20 cellular contexts compared by ENCODE assay signal in genomic region chrX:53794181-53794580, GRCh38.
"Had no signal": no experiment of that assay in that cellular context is flagged by ENCODE, and none has a peak within 500 bp of the region (broad histone marks: within the 10 kb centered on the region; RNA-seq: fewer than 3 reads in every experiment).

No MANE protein-coding gene starts in this region.

- H3K27ac Mint-ChIP-seq: type B pancreatic cell had no signal

- H3K4me3 Mint-ChIP-seq: immature natural killer cell, naive B cell, type B pancreatic cell had no signal

- ATAC-seq: gastrocnemius medialis, psoas muscle had no signal

- H3K27ac ChIP-seq: epithelial cell of prostate, esophagus muscularis mucosa, gastrocnemius medialis, left ventricle myocardium inferior, neutrophil, psoas muscle, sigmoid colon, skin epidermis, suprapubic skin, thyroid gland, uterus had no signal

- H3K4me1 Mint-ChIP-seq: naive B cell had no signal

- H3K9me3 Mint-ChIP-seq: type B pancreatic cell had no signal

- H3K4me1 ChIP-seq: esophagus muscularis mucosa, gastrocnemius medialis, left ventricle myocardium inferior, psoas muscle, sigmoid colon, suprapubic skin, thyroid gland, uterus had no signal

- FAIRE-seq: endometrium had no signal

- DNase-seq: effector memory CD4-positive, alpha-beta T cell; gastrocnemius medialis; immature natural killer cell; left ventricle myocardium inferior; mesenchymal stem cell; naive B cell; psoas muscle; sigmoid colon; stimulated activated CD4-positive, alpha-beta T cell treated with anti-CD3 and anti-CD28 coated beads, Interleukin-12 subunit alpha, Interleukin-12 subunit beta, amount 100 ng/mL, for 4 hours; stimulated activated naive CD4-positive, alpha-beta T cell; thyroid gland; uterus had no signal

- H3K36me3 Mint-ChIP-seq: immature natural killer cell, naive B cell, type B pancreatic cell had no signal

- H3K27me3 ChIP-seq: esophagus muscularis mucosa, neutrophil, sigmoid colon, suprapubic skin, thyroid gland, uterus had no signal

- H3K4me3 ChIP-seq: esophagus muscularis mucosa, gastrocnemius medialis, left ventricle myocardium inferior, lung, psoas muscle, sigmoid colon, skin epidermis, suprapubic skin, thyroid gland, uterus had no signal

- H3K36me3 ChIP-seq: esophagus muscularis mucosa, gastrocnemius medialis, left ventricle myocardium inferior, neutrophil, sigmoid colon, suprapubic skin, thyroid gland, uterus had no signal

- H3K9me3 ChIP-seq: esophagus muscularis mucosa, gastrocnemius medialis, left ventricle myocardium inferior, neutrophil, psoas muscle, sigmoid colon, suprapubic skin, thyroid gland, uterus had no signal
